In genomic region chr12:132140501-132140900, GRCh38 we compare ENCODE assay signal across 27 cellular contexts.
"Had no signal": no experiment of that assay in that cellular context is flagged by ENCODE, and none has a peak within 500 bp of the region (broad histone marks: within the 10 kb centered on the region; RNA-seq: fewer than 3 reads in every experiment).

No MANE protein-coding gene starts in this region.

- H3K27me3 Mint-ChIP-seq: dendritic cell treated with granulocyte-macrophage colony-stimulating factor and Interleukin-4, amounts not matched to agents 40 ng/mL and 50 ng/mL, for 4 days had no signal

- H3K27ac Mint-ChIP-seq: activated T-cell treated with anti-CD3 and anti-CD28 coated beads, Interleukin-2, amount 50 U/mL, for 72 hours; dendritic cell treated with granulocyte-macrophage colony-stimulating factor and Interleukin-4, amounts not matched to agents 40 ng/mL and 50 ng/mL, for 4 days; endodermal cell; natural killer cell had no signal

- H3K4me3 Mint-ChIP-seq: activated T-cell treated with anti-CD3 and anti-CD28 coated beads, Interleukin-2, amount 50 U/mL, for 72 hours; dendritic cell treated with granulocyte-macrophage colony-stimulating factor and Interleukin-4, amounts not matched to agents 40 ng/mL and 50 ng/mL, for 4 days; endodermal cell had no signal

- H3K9me3 Mint-ChIP-seq: activated T-cell treated with anti-CD3 and anti-CD28 coated beads, Interleukin-2, amount 50 U/mL, for 72 hours; dendritic cell treated with granulocyte-macrophage colony-stimulating factor and Interleukin-4, amounts not matched to agents 40 ng/mL and 50 ng/mL, for 4 days; endodermal cell; natural killer cell had no signal

- H3K9me3 ChIP-seq: breast epithelium, esophagus muscularis mucosa, heart right ventricle, pancreas, psoas muscle, suprapubic skin, tibial nerve had no signal

- DNase-seq: activated CD4-positive, alpha-beta T cell treated with anti-CD3 and anti-CD28 coated beads for 4 hours; activated CD4-positive, alpha-beta T cell treated with anti-CD3 and anti-CD28 coated beads, Interleukin-2, amount 50 U/mL, for 4 hours; activated gamma-delta T cell treated with Interleukin-2 at 50 U/mL for 16 hours; activated naive CD4-positive, alpha-beta T cell treated with anti-CD3 and anti-CD28 coated beads, Interleukin-2, amount 50 U/mL, for 16 hours; activated T-cell treated with anti-CD3 and anti-CD28 coated beads, Interleukin-2, amount 50 U/mL, for 72 hours; central memory CD4-positive, alpha-beta T cell; endodermal cell; foreskin melanocyte; heart right ventricle; mesenchymal stem cell; natural killer cell; stimulated activated CD4-positive, alpha-beta T cell treated with anti-CD3 and anti-CD28 coated beads, Interleukin-15, amount 100 ng/mL, for 24 hours; stimulated activated CD4-positive, alpha-beta T cell treated with anti-CD3 and anti-CD28 coated beads, Interleukin-2, amount 100 ng/mL, for 24 hours; stimulated activated naive CD4-positive, alpha-beta T cell; T-helper 1 cell; T-helper 9 cell had no signal

- H3K27me3 ChIP-seq: breast epithelium, esophagus muscularis mucosa, heart right ventricle, pancreas, suprapubic skin, tibial nerve had no signal

- H3K4me2 ChIP-seq: smooth muscle cell had no signal

- H3K4me3 ChIP-seq: breast epithelium, esophagus muscularis mucosa, heart right ventricle, pancreas, psoas muscle, smooth muscle cell, suprapubic skin, tibial nerve had no signal

- H3K27ac ChIP-seq: breast epithelium, esophagus muscularis mucosa, heart right ventricle, pancreas, psoas muscle, suprapubic skin, tibial nerve, VCaP had no signal

- FAIRE-seq: pancreas, TTC549, urothelium cell line had no signal

- ATAC-seq: activated T-cell treated with anti-CD3 and anti-CD28 coated beads, Interleukin-2, amount 50 U/mL, for 72 hours; heart right ventricle; natural killer cell; pancreas; psoas muscle had no signal

- H3K36me3 Mint-ChIP-seq: natural killer cell had no signal
